ENCODE assay signal across 17 cellular contexts in genomic region chr17:79615926-79616325, GRCh38. TPM values are rescaled to one million over a fixed set of nuclear protein-coding genes. Genes with fewer than 3 reads are reported as not detected.
DNase-seq lines count a peak whose midpoint lies in the region; ATAC-seq and TF ChIP-seq lines count a peak whose summit lies in the region.
"Had no signal": no experiment of that assay in that cellular context is flagged by ENCODE, and none has a peak within 500 bp of the region (broad histone marks: within the 10 kb centered on the region; RNA-seq: fewer than 3 reads in every experiment).

No MANE protein-coding gene starts in this region.

- H2BK5ac ChIP-seq in H9 (ENCODE audit: insufficient read length, low read length), result no peak overlapping the region

- intact Hi-C loops in CD14-positive monocyte (cut with micrococcal nuclease), result no loop called here
- intact Hi-C loops in posterior vena cava (cut with DNase I), result no loop called here
- intact Hi-C loops in left colon (cut with DNase I, micrococcal nuclease), result no loop called here

- H3K27me3 Mint-ChIP-seq in CD14-positive monocyte (ENCODE audit: low read depth in 3 of 3) (peaks cover 29 to 43% (median 31%) of the 10 kb centered on the region in 3 donors), H9 (ENCODE audit: low read depth) (peaks cover 80% of the 10 kb centered on the region), endodermal cell (ENCODE audit: insufficient read depth) (peaks cover 53% of the 10 kb centered on the region)

- no peaks in the 10 kb centered on the region for H3K36me3 ChIP-seq in endodermal cell (ENCODE audit: control insufficient read depth, insufficient read depth, low read length)

- H3K4me2 ChIP-seq in H9 (ENCODE audit: insufficient read depth, insufficient read length, low read length), result no peak overlapping the region

- peak; percentile 22 for DNase-seq in CD14-positive monocyte (ENCODE audit: low spot score)
- DNase-seq in H9, result peak; percentile 20
- peak; percentile 41 for DNase-seq in endodermal cell
- peak; percentile 49 for DNase-seq in posterior vena cava (ENCODE audit: low spot score)
- DNase-seq in left colon, result no peak
- DNase-seq in cerebellum (ENCODE audit: low spot score), result no peak
- DNase-seq: DND-41, GDM1, GOT3, HCEC 1CT, HFFc6 had no signal

- H3K4me3 Mint-ChIP-seq in CD14-positive monocyte, result no peak overlapping the region
- H3K4me3 Mint-ChIP-seq in H9, result no peak overlapping the region
- H3K4me3 Mint-ChIP-seq in endodermal cell, result no peak overlapping the region
- H3K4me3 Mint-ChIP-seq: CD8-positive, alpha-beta memory T cell; HFFc6 had no signal

- peaks cover 7% of the 10 kb centered on the region for H4K20me1 ChIP-seq in H9 (ENCODE audit: control insufficient read depth, insufficient read depth, insufficient read length)

- no peak overlapping the region for H2BK15ac ChIP-seq in H9 (ENCODE audit: low read depth, low read length)

- no peak overlapping the region for H4K5ac ChIP-seq in H9 (ENCODE audit: insufficient read length, low read depth, low read length)

- H3T11ph ChIP-seq in H9 (ENCODE audit: low read length), result no peak overlapping the region

- H3K9ac ChIP-seq in H9 (ENCODE audit: extremely low read depth, insufficient read length, low read length) (no peak overlapping the region), endodermal cell (ENCODE audit: extremely low read depth, low read length, poor library complexity, severe bottlenecking) (no peak overlapping the region)

- no peaks in the 10 kb centered on the region for H3K79me2 ChIP-seq in H9 (ENCODE audit: insufficient read depth, low read length)

- no peak overlapping the region for H3K27ac ChIP-seq in H9 (ENCODE audit: insufficient read length, low read depth, low read length)
- H3K27ac ChIP-seq in endodermal cell (ENCODE audit: low read depth, low read length), result no peak overlapping the region
- H3K27ac ChIP-seq: HL-60 had no signal

- no peaks in the 10 kb centered on the region for H3K9me3 ChIP-seq in H9 (ENCODE audit: control insufficient read depth, low read depth, low read length)
- no peaks in the 10 kb centered on the region for H3K9me3 ChIP-seq in endodermal cell (ENCODE audit: control insufficient read depth, low read length)
- H3K9me3 ChIP-seq: Caco-2 had no signal

- H2BK120ac ChIP-seq in H9 (ENCODE audit: low read depth, low read length, poor library complexity, severe bottlenecking), result no peak overlapping the region

- H3K4me1 Mint-ChIP-seq in CD14-positive monocyte, result no peaks in the 10 kb centered on the region
- H3K4me1 Mint-ChIP-seq in H9, result peaks cover 10 to 41% of the 10 kb centered on the region in 2 experiments
- no peaks in the 10 kb centered on the region for H3K4me1 Mint-ChIP-seq in endodermal cell
- H3K4me1 Mint-ChIP-seq: CD8-positive, alpha-beta memory T cell had no signal

- no CpG with 5 or more reads among the region's 12 CpGs for WGBS in H9 (ENCODE audit: extremely low coverage, insufficient read length, low lambda C conversion rate)
- WGBS in endodermal cell (ENCODE audit: insufficient coverage in 1 of 2, insufficient read length in 1 of 2), 2 experiments, result 92% methylated on average over 10 to 12 of the region's 12 CpGs

- H3K56ac ChIP-seq in H9 (ENCODE audit: insufficient read length, low read depth, low read length), result no peak overlapping the region

- no peaks in the 10 kb centered on the region; the same call in 1 of the 2 replicates for H3K4me1 ChIP-seq in H9 (ENCODE audit: insufficient read depth, low read length)
- H3K4me1 ChIP-seq in endodermal cell (ENCODE audit: control insufficient read depth, insufficient read depth, low read length), result no peaks in the 10 kb centered on the region

- H3K18ac ChIP-seq in H9 (ENCODE audit: insufficient read length, low read depth, low read length), result no peak overlapping the region

- H2BK12ac ChIP-seq in H9 (ENCODE audit: insufficient read length, low read depth, low read length), result no peak overlapping the region

- H3K14ac ChIP-seq in H9 (ENCODE audit: insufficient read depth, low read length), result no peak overlapping the region

- H2AK5ac ChIP-seq in H9 (ENCODE audit: insufficient read length, low read length), result no peak overlapping the region

- peaks cover 5 to 13% (median 8%) of the 10 kb centered on the region in 7 donors for H3K9me3 Mint-ChIP-seq in CD14-positive monocyte
- peaks cover 6 to 11% of the 10 kb centered on the region in 2 experiments; a peak in 2 of 5 replicates for H3K9me3 Mint-ChIP-seq in H9
- no peaks in the 10 kb centered on the region for H3K9me3 Mint-ChIP-seq in endodermal cell
- H3K9me3 Mint-ChIP-seq: CD8-positive, alpha-beta memory T cell had no signal

- TF ChIP-seq CTCF in CD14-positive monocyte (IDR thresholded peaks at IDR 0.05) (no peak), H9 (conservative IDR thresholded peaks at IDR 0.05) (no peak), endodermal cell (conservative IDR thresholded peaks at IDR 0.05) (no peak)

- H3K4ac ChIP-seq in H9 (ENCODE audit: low read depth, low read length), result no peak overlapping the region

- no peak overlapping the region for H3K27ac Mint-ChIP-seq in CD14-positive monocyte
- no peak overlapping the region for H3K27ac Mint-ChIP-seq in H9
- no peak overlapping the region for H3K27ac Mint-ChIP-seq in endodermal cell
- H3K27ac Mint-ChIP-seq: CD8-positive, alpha-beta memory T cell; HFFc6 had no signal

- no peaks in the 10 kb centered on the region for H3K79me1 ChIP-seq in H9 (ENCODE audit: insufficient read depth, low read depth, low read length, poor library complexity, severe bottlenecking)

- H3K36me3 Mint-ChIP-seq in CD14-positive monocyte (no peaks in the 10 kb centered on the region), H9 (ENCODE audit: insufficient read depth in 1 of 3, low read depth in 3 of 3) (0 out of 7 replicates have a peak, but pooled peaks cover 0 to 3% (median 0%) of the 10 kb centered on the region in 3 experiments), endodermal cell (ENCODE audit: low read depth) (no peaks in the 10 kb centered on the region)

- no peak overlapping the region for H2BK20ac ChIP-seq in H9 (ENCODE audit: low read depth, low read length, poor library complexity, severe bottlenecking)

- H3K4me3 ChIP-seq in endodermal cell (ENCODE audit: low read length), result no peak overlapping the region

- H4K8ac ChIP-seq in H9 (replicated peaks; ENCODE audit: insufficient read length, low read depth, low read length), result no peak overlapping the region

- H3K23ac ChIP-seq in H9 (ENCODE audit: insufficient read length, low read depth, low read length), result no peak overlapping the region

- peaks cover 12% of the 10 kb centered on the region; the same call in 1 of the 2 replicates for H3K27me3 ChIP-seq in H9 (ENCODE audit: insufficient read depth, low read length)
- H3K27me3 ChIP-seq in endodermal cell (ENCODE audit: control insufficient read depth, insufficient read depth, low read length, poor library complexity, severe bottlenecking), result peaks cover 51% of the 10 kb centered on the region

- H3K23me2 ChIP-seq in H9 (ENCODE audit: insufficient read length, low read depth, low read length, poor library complexity, severe bottlenecking), result no peaks in the 10 kb centered on the region

- no peak overlapping the region for H4K91ac ChIP-seq in H9 (ENCODE audit: insufficient read length, low read depth, low read length)

- no peak overlapping the region for H2AFZ ChIP-seq in H9 (ENCODE audit: low read length)

- ATAC-seq in HG02884 (IDR thresholded peaks at IDR 0.05; ENCODE audit: unreplicated experiment), result no peak
- ATAC-seq in left colon, result no peak
- no peak for ATAC-seq in esophagus mucosa

RNA-seq across cellular contexts. Expression of gene RBFOX3, which starts 5.1 kb away (rescaled TPM):
- not detected for polyA plus RNA-seq in CD14-positive monocyte
- 10.2 and 12.4 TPM in 2 replicates for total RNA-seq in H9 (2021)
- total RNA-seq in endodermal cell, result 1 to 10 TPM; 2.6 to 7.3 TPM
- polyA plus RNA-seq in endodermal cell (2013, experiment 1 of 2), result 6.3 TPM
- polyA plus RNA-seq in endodermal cell (2013, experiment 2 of 2), result 6.3 TPM
- 10 to 100 TPM in 1 of 2 donors, 1 to 10 TPM in 1; 7.1 to 21.6 TPM for total RNA-seq in posterior vena cava
- 10 to 100 TPM in 1 of 2 donors, under 1 TPM in 1; 0.21 to 12.6 TPM for total RNA-seq in left colon
- 0.16 TPM for total RNA-seq in esophagus mucosa
- 12.3 TPM for total RNA-seq in cerebellum
- total RNA-seq: A673; CD8-positive, alpha-beta memory T cell; HFFc6 had no signal
- polyA plus RNA-seq: CD8-positive, alpha-beta memory T cell had no signal

Comparison
In these comparisons a context has a peak if more than half of its experiments do, and no peak if none do; other contexts are left out.
1. DNase-seq: peak in CD14-positive monocyte (single experiment), H9 (single experiment), endodermal cell (single experiment) and posterior vena cava (single experiment); none in left colon (0 of 2) and cerebellum (single experiment).